In genomic region chr14:39350866-39351265, GRCh38 we compare ENCODE assay signal across 17 cellular contexts.
DNase-seq lines count a peak whose midpoint lies in the region; ATAC-seq, FAIRE-seq and TF ChIP-seq lines count a peak whose summit lies in the region.
"Had no signal": no experiment of that assay in that cellular context is flagged by ENCODE, and none has a peak within 500 bp of the region (broad histone marks: within the 10 kb centered on the region; RNA-seq: fewer than 3 reads in every experiment).

No MANE protein-coding gene starts in this region.

- 53% methylated on average over 3 of the region's 3 CpGs for WGBS in K562 (ENCODE audit: insufficient coverage, low coverage, missing lambda C conversion rate)
- 56 to 82% (median 75%) methylated on average over 3 of the region's 3 CpGs for WGBS in small intestine, 3 donors

- no peak for TF ChIP-seq POLR2A in K562 (conservative IDR thresholded peaks at IDR 0.05)

- POLR2A ChIA-PET in K562 (lab: Yijun Ruan, JAX) = no interaction called here

- H3K79me2 ChIP-seq in K562 (ENCODE audit: control insufficient read depth, insufficient read depth, low read length) = no peaks in the 10 kb centered on the region

- no peak overlapping the region for H3K4me3 Mint-ChIP-seq in activated naive CD4-positive, alpha-beta T cell treated with anti-CD3 and anti-CD28 coated beads, Interleukin-2, amount 50 U/mL, for 24 hours
- no peak overlapping the region for H3K4me3 Mint-ChIP-seq in activated T-helper 2 cell treated with anti-CD3 and anti-CD28 coated beads, Interferon-gamma antibody, Interleukin-2, Interleukin-4, amounts not matched to agents 10 μg/mL and 5 μg/mL and 100 μg/mL, durations not matched to agents 14 hours and 24 hours and 36 hours (ENCODE audit: low read depth)
- H3K4me3 Mint-ChIP-seq: CD4-positive, alpha-beta T cell; H9 had no signal

- H3K27ac Mint-ChIP-seq in activated naive CD4-positive, alpha-beta T cell treated with anti-CD3 and anti-CD28 coated beads, Interleukin-2, amount 50 U/mL, for 24 hours = peak overlapping the region; percentile 88
- H3K27ac Mint-ChIP-seq in activated T-helper 2 cell treated with anti-CD3 and anti-CD28 coated beads, Interferon-gamma antibody, Interleukin-2, Interleukin-4, amounts not matched to agents 10 μg/mL and 5 μg/mL and 100 μg/mL, durations not matched to agents 14 hours and 24 hours and 36 hours = no peak overlapping the region
- H3K27ac Mint-ChIP-seq: CD4-positive, alpha-beta T cell; H9 had no signal

- no peaks in the 10 kb centered on the region for H3K9me1 ChIP-seq in K562 (ENCODE audit: control insufficient read depth, insufficient read depth, low read length)

- H3K9me3 ChIP-seq in K562 (replicated peaks; ENCODE audit: control insufficient read depth, insufficient read depth, low read depth, low read length) (no peaks in the 10 kb centered on the region; the same call in 1 of the 2 replicates), small intestine (ENCODE audit: control insufficient read depth, low read depth) (no peaks in the 10 kb centered on the region), HAP-1 (no peaks in the 10 kb centered on the region)

- TF ChIP-seq RAD21 in K562 (CRISPR knock-in tag; conservative IDR thresholded peaks at IDR 0.05 in 1 of 2, IDR thresholded peaks at IDR 0.05 in 1 of 2) = no peak

- CTCF ChIA-PET in K562 (lab: Yijun Ruan, JAX; ENCODE audit: low intra/inter-chr PET ratio) = no interaction called here

- TF ChIP-seq EP300 in K562 (IDR thresholded peaks at IDR 0.05; ENCODE audit: low read length) = no peak

- in situ Hi-C loops in K562 (cut with MboI) (no loop called here), HAP-1 (cut with MboI; ENCODE audit: low sequenced_read_pairs) (no loop called here)

- H3K27ac ChIP-seq in K562 (ENCODE audit: extremely low read depth, low read depth, low read length) (no peak overlapping the region), small intestine (ENCODE audit: low read depth in 1 of 2, low read length in 1 of 2) (no peak overlapping the region)
- H3K27ac ChIP-seq: C4-2B had no signal

- H3K36me3 Mint-ChIP-seq in activated naive CD4-positive, alpha-beta T cell treated with anti-CD3 and anti-CD28 coated beads, Interleukin-2, amount 50 U/mL, for 24 hours = peaks cover 48% of the 10 kb centered on the region
- H3K36me3 Mint-ChIP-seq in activated T-helper 2 cell treated with anti-CD3 and anti-CD28 coated beads, Interferon-gamma antibody, Interleukin-2, Interleukin-4, amounts not matched to agents 10 μg/mL and 5 μg/mL and 100 μg/mL, durations not matched to agents 14 hours and 24 hours and 36 hours (ENCODE audit: low read depth) = peaks cover 58% of the 10 kb centered on the region

- H2AFZ ChIP-seq in K562 (ENCODE audit: low read depth, low read length) = no peak overlapping the region

- peaks cover 5% of the 10 kb centered on the region for H3K9me3 Mint-ChIP-seq in activated naive CD4-positive, alpha-beta T cell treated with anti-CD3 and anti-CD28 coated beads, Interleukin-2, amount 50 U/mL, for 24 hours
- H3K9me3 Mint-ChIP-seq in activated T-helper 2 cell treated with anti-CD3 and anti-CD28 coated beads, Interferon-gamma antibody, Interleukin-2, Interleukin-4, amounts not matched to agents 10 μg/mL and 5 μg/mL and 100 μg/mL, durations not matched to agents 14 hours and 24 hours and 36 hours = peaks cover 11% of the 10 kb centered on the region

- no peak for DNase-seq in activated naive CD4-positive, alpha-beta T cell treated with anti-CD3 and anti-CD28 coated beads, Interleukin-2, amount 50 U/mL, for 16 hours
- DNase-seq in D721Med (ENCODE audit: insufficient read length, low spot score) (no peak), K562 (ENCODE audit: extremely low read depth in 1 of 4, low spot score in 3 of 4) (no peak), small intestine (peak; percentile 57), HAP-1 (ENCODE audit: low spot score in 2 of 2) (no peak)
- no peak for DNase-seq in activated T-helper 2 cell treated with anti-CD3 and anti-CD28 coated beads, Interferon-gamma antibody, Interleukin-2, Interleukin-4, amounts not matched to agents 10 μg/mL and 5 μg/mL and 100 μg/mL, durations not matched to agents 14 hours and 24 hours and 36 hours (ENCODE audit: low spot score)
- DNase-seq: ACHN; AML-193; Caco-2; CD4-positive, alpha-beta T cell; DMS153; DMS79; GF-D8; GOT3; H9 had no signal

- H3K4me1 ChIP-seq in K562 (replicated peaks in 1 of 2; ENCODE audit: control insufficient read depth in 2 of 2, insufficient read depth in 2 of 2, low read length in 2 of 2) = no peaks in the 10 kb centered on the region
- no peaks in the 10 kb centered on the region for H3K4me1 ChIP-seq in small intestine (ENCODE audit: control insufficient read depth in 2 of 2, insufficient read depth in 1 of 2, low read depth in 1 of 2, low read length in 1 of 2)
- H3K4me1 ChIP-seq in HAP-1 = no peaks in the 10 kb centered on the region
- H3K4me1 ChIP-seq: Caco-2 had no signal

- intact Hi-C loops in K562 (cut with micrococcal nuclease) = no loop called here
- intact Hi-C loops in activated T-helper 2 cell treated with anti-CD3 and anti-CD28 coated beads, Interferon-gamma antibody, Interleukin-2, Interleukin-4, amounts not matched to agents 10 μg/mL and 5 μg/mL and 100 μg/mL, durations not matched to agents 14 hours and 24 hours and 36 hours (cut with micrococcal nuclease) = no loop called here

- FAIRE-seq in D721Med (lab: Jason Lieb, UNC) (peak; percentile 99), K562 (lab: Jason Lieb, UNC) (no peak), small intestine (lab: Jason Lieb, UNC) (peak; percentile 51)

- H3K36me3 ChIP-seq in K562 (ENCODE audit: control insufficient read depth, insufficient read depth, low read length) (peaks cover 2% of the 10 kb centered on the region; the same call in 1 of the 3 replicates), small intestine (ENCODE audit: control insufficient read depth in 2 of 2, insufficient read depth in 2 of 2, low read length in 2 of 2) (peaks cover 2 to 4% of the 10 kb centered on the region in 2 donors), HAP-1 (replicated peaks) (peaks cover 4% of the 10 kb centered on the region)

- H3K4me3 ChIP-seq in K562 = no peak overlapping the region
- H3K4me3 ChIP-seq in small intestine (ENCODE audit: low read depth in 1 of 2, low read length in 2 of 2) = no peak overlapping the region
- H3K4me3 ChIP-seq in HAP-1 = no peak overlapping the region

- TF ChIP-seq CTCF in D721Med (IDR thresholded peaks at IDR 0.05; ENCODE audit: insufficient read depth, missing control alignments) = no peak
- TF ChIP-seq CTCF in K562 (IDR thresholded peaks at IDR 0.05 in 2 of 3, conservative IDR thresholded peaks at IDR 0.05 in 1 of 3; ENCODE audit: insufficient read depth in 2 of 3, low read depth in 1 of 3, low read length in 3 of 3) = no peak

- H3K27me3 ChIP-seq in K562 (ENCODE audit: control insufficient read depth in 2 of 2, insufficient read depth in 2 of 2, low read length in 2 of 2) = no peaks in the 10 kb centered on the region
- no peaks in the 10 kb centered on the region for H3K27me3 ChIP-seq in small intestine (ENCODE audit: control insufficient read depth in 2 of 2, insufficient read depth in 2 of 2, low read length in 2 of 2)
- H3K27me3 ChIP-seq in HAP-1 (ENCODE audit: low read depth) = no peaks in the 10 kb centered on the region

- no TSS peak for BruUV-seq in K562 (replicated peaks; lab: Mats Ljungman, UMichigan)

- ATAC-seq in K562 = no peak

- H4K20me1 ChIP-seq in K562 (replicated peaks; ENCODE audit: control insufficient read depth, insufficient read depth, low read length) = no peaks in the 10 kb centered on the region

- H3K4me2 ChIP-seq in K562 (ENCODE audit: insufficient read depth, low read length) = no peak overlapping the region

- peaks cover 15% of the 10 kb centered on the region for H3K4me1 Mint-ChIP-seq in activated naive CD4-positive, alpha-beta T cell treated with anti-CD3 and anti-CD28 coated beads, Interleukin-2, amount 50 U/mL, for 24 hours
- peaks cover 6% of the 10 kb centered on the region for H3K4me1 Mint-ChIP-seq in activated T-helper 2 cell treated with anti-CD3 and anti-CD28 coated beads, Interferon-gamma antibody, Interleukin-2, Interleukin-4, amounts not matched to agents 10 μg/mL and 5 μg/mL and 100 μg/mL, durations not matched to agents 14 hours and 24 hours and 36 hours (ENCODE audit: low read depth)
- H3K4me1 Mint-ChIP-seq: H9 had no signal

- H3K9ac ChIP-seq in K562 (ENCODE audit: insufficient read depth in 1 of 2, low read depth in 2 of 2, low read length in 2 of 2) = no peak overlapping the region

- H3K27me3 Mint-ChIP-seq in activated naive CD4-positive, alpha-beta T cell treated with anti-CD3 and anti-CD28 coated beads, Interleukin-2, amount 50 U/mL, for 24 hours = no peaks in the 10 kb centered on the region
- H3K27me3 Mint-ChIP-seq in activated T-helper 2 cell treated with anti-CD3 and anti-CD28 coated beads, Interferon-gamma antibody, Interleukin-2, Interleukin-4, amounts not matched to agents 10 μg/mL and 5 μg/mL and 100 μg/mL, durations not matched to agents 14 hours and 24 hours and 36 hours (ENCODE audit: low read depth) = no peaks in the 10 kb centered on the region
- H3K27me3 Mint-ChIP-seq: CD4-positive, alpha-beta T cell had no signal

TF ChIP-seq in K562, 482 proteins besides CTCF, POLR2A, EP300 and RAD21:
- TF ChIP-seq MECOM (CRISPR knock-in tag; IDR thresholded peaks at IDR 0.05) = no peak
- peak; percentile 32; the same call in 1 of the 2 replicates for TF ChIP-seq ZNF316 (IDR thresholded peaks at IDR 0.05)
- TF ChIP-seq GATAD2B (IDR thresholded peaks at IDR 0.05; ENCODE audit: borderline replicate concordance) = no peak
- TF ChIP-seq ZNF644 (tag; IDR thresholded peaks at IDR 0.05; ENCODE audit: low read depth) = no peak
- no peak for TF ChIP-seq KLF13 (tag; IDR thresholded peaks at IDR 0.05; ENCODE audit: borderline replicate concordance, low read depth)
